21 cellular contexts compared by ENCODE assay signal in the genomic region with DNA sequence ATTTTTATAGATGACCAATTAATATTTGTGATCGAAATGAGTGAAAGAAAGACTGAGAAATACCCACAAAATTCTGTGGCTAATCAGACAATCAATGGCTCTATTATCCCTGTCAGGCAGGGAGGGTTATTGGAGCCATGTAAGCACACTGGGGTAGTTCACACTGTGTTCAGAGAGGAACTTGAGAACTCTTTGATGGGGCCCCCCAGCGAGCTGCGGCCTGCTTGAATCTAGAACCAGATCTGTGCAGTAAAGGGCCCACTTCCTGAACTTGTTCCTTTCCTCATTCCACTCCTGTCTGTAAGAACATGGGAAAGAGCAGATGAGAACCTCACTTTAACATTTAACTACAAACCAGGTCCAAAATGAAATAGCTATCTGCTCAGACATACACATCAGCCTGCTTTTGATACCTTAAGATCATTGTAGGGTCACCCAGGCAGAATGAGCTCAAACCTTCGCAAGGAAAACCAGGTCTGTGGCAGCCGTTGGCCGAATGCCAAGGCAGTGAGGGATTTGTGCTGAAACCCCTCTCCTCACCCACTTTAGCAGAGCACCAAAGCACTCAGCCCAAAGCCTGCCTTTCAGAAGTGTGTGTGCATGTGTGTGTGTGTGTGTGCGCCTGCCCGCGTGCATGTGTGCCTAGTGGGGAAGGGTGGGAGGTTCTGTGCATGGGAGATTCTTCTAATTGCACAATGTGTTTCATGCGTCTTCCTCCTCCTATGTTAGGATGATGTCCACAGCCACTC.
DNase-seq lines count a peak whose midpoint lies in the region; ATAC-seq and TF ChIP-seq lines count a peak whose summit lies in the region.
"Had no signal": no experiment of that assay in that cellular context is flagged by ENCODE, and none has a peak within 500 bp of the region (broad histone marks: within the 10 kb centered on the region; RNA-seq: fewer than 3 reads in every experiment).

No MANE protein-coding gene starts in this region.

- TF ChIP-seq POLR2A in lower leg skin (IDR thresholded peaks at IDR 0.05): no peak

- no peak overlapping the region for H3K27ac Mint-ChIP-seq in activated T-cell treated with anti-CD3 and anti-CD28 coated beads, Interleukin-2, amount 50 U/mL, for 24 hours
- H3K27ac Mint-ChIP-seq: activated B cell treated with CpG ODN at 0.5 μM for 24 hours; activated T-helper 2 cell treated with anti-CD3 and anti-CD28 coated beads, Interferon-gamma antibody, Interleukin-2, Interleukin-4, amounts not matched to agents 10 μg/mL and 5 μg/mL and 100 μg/mL, durations not matched to agents 14 hours and 24 hours and 36 hours had no signal

- H3K4me3 Mint-ChIP-seq in activated T-cell treated with anti-CD3 and anti-CD28 coated beads, Interleukin-2, amount 50 U/mL, for 24 hours: no peak overlapping the region
- H3K4me3 Mint-ChIP-seq: activated B cell treated with CpG ODN at 0.5 μM for 24 hours had no signal

- no peak for ATAC-seq in HG03196 (IDR thresholded peaks at IDR 0.05; ENCODE audit: unreplicated experiment)

- H3K4me1 ChIP-seq in HEK293 (ENCODE audit: control insufficient read depth, insufficient read depth, low read length): peaks cover 19% of the 10 kb centered on the region
- no peaks in the 10 kb centered on the region for H3K4me1 ChIP-seq in SJCRH30

- H3K27ac ChIP-seq in HEK293 (ENCODE audit: extremely low read depth, low read depth, low read length) (no peak overlapping the region), SJCRH30 (no peak overlapping the region)
- H3K27ac ChIP-seq: coronary artery, KMS-11, RWPE1, stomach, tibial nerve had no signal

- TF ChIP-seq CTCF in HEK293 (tag by site-specific recombination; IDR thresholded peaks at IDR 0.05) (no peak), lower leg skin (IDR thresholded peaks at IDR 0.05) (no peak)

- H3K27me3 ChIP-seq in SJCRH30: no peaks in the 10 kb centered on the region
- H3K27me3 ChIP-seq: stomach, tibial nerve had no signal

- 81 to 83% methylated on average over 10 of the region's 10 CpGs for WGBS in lower leg skin, 2 donors

- peaks cover 27% of the 10 kb centered on the region for H3K4me1 Mint-ChIP-seq in activated T-cell treated with anti-CD3 and anti-CD28 coated beads, Interleukin-2, amount 50 U/mL, for 24 hours (ENCODE audit: low read depth)
- H3K4me1 Mint-ChIP-seq: activated B cell treated with CpG ODN at 0.5 μM for 24 hours had no signal

- no peaks in the 10 kb centered on the region for H3K9me3 ChIP-seq in HEK293 (ENCODE audit: control insufficient read depth, insufficient read depth, low read depth, low read length)
- H3K9me3 ChIP-seq in SJCRH30 (replicated peaks): no peaks in the 10 kb centered on the region
- H3K9me3 ChIP-seq: stomach, tibial nerve had no signal

- no peaks in the 10 kb centered on the region for H3K27me3 Mint-ChIP-seq in activated T-cell treated with anti-CD3 and anti-CD28 coated beads, Interleukin-2, amount 50 U/mL, for 24 hours
- H3K27me3 Mint-ChIP-seq: activated B cell treated with CpG ODN at 0.5 μM for 24 hours; CD4-positive, alpha-beta memory T cell had no signal

- POLR2A ChIA-PET in HEK293 (lab: Yijun Ruan, JAX): no interaction called here

- H3K9me3 Mint-ChIP-seq in activated T-cell treated with anti-CD3 and anti-CD28 coated beads, Interleukin-2, amount 50 U/mL, for 24 hours: no peaks in the 10 kb centered on the region
- H3K9me3 Mint-ChIP-seq: activated B cell treated with CpG ODN at 0.5 μM for 24 hours; activated T-helper 2 cell treated with anti-CD3 and anti-CD28 coated beads, Interferon-gamma antibody, Interleukin-2, Interleukin-4, amounts not matched to agents 10 μg/mL and 5 μg/mL and 100 μg/mL, durations not matched to agents 14 hours and 24 hours and 36 hours had no signal

- intact Hi-C loops in lower leg skin (cut with DNase I; ENCODE audit: low total_unique reads): no loop called here

- no peak overlapping the region for H3K4me3 ChIP-seq in HEK293 (ENCODE audit: low read depth, low read length)
- no peak overlapping the region for H3K4me3 ChIP-seq in SJCRH30
- no peak overlapping the region for H3K4me3 ChIP-seq in lower leg skin (ENCODE audit: low read depth, poor library complexity, severe bottlenecking)
- H3K4me3 ChIP-seq: coronary artery, stomach, tibial nerve had no signal

- H3K36me3 ChIP-seq in HEK293 (ENCODE audit: control insufficient read depth in 2 of 2, insufficient read depth in 1 of 2, low read length in 2 of 2) (no peaks in the 10 kb centered on the region), SJCRH30 (no peaks in the 10 kb centered on the region)
- H3K36me3 ChIP-seq: stomach, tibial nerve had no signal

- DNase-seq in activated T-cell treated with anti-CD3 and anti-CD28 coated beads for 1 hour (ENCODE audit: low read depth) (peak; percentile 5), SJCRH30 (peak; percentile 7 to 23), lower leg skin (ENCODE audit: low spot score in 2 of 2) (peak; percentile 10 to 77), NK-92 (lab: John Stamatoyannopoulos, UW; ENCODE audit: unreplicated experiment) (no peak)
- DNase-seq in activated T-cell treated with anti-CD3 and anti-CD28 coated beads, Interleukin-2, amount 50 U/mL, for 24 hours: no peak
- DNase-seq: activated B cell treated with CpG ODN at 0.5 μM for 24 hours; DMS53; mesenchymal stem cell; NCI-H1048; NCI-H1930; NCI-H510A; stimulated activated CD4-positive, alpha-beta T cell treated with anti-CD3 and anti-CD28 coated beads, Interleukin-4, amount 100 ng/mL, for 4 hours; stomach had no signal

- CTCF ChIA-PET in HEK293 (lab: Yijun Ruan, JAX): interaction anchor here (0.7 kb wide), 1 partner anchor 578 kb away, joined by 3 read pairs; no protein-coding TSS in a partner anchor

- no peaks in the 10 kb centered on the region for H3K36me3 Mint-ChIP-seq in activated T-cell treated with anti-CD3 and anti-CD28 coated beads, Interleukin-2, amount 50 U/mL, for 24 hours (ENCODE audit: low read depth)
- H3K36me3 Mint-ChIP-seq: CD4-positive, alpha-beta memory T cell had no signal

TF ChIP-seq in HEK293, 187 proteins besides CTCF, POLR2A, EP300 and RAD21 (continues in another document):
- TF ChIP-seq, protein P1, sequence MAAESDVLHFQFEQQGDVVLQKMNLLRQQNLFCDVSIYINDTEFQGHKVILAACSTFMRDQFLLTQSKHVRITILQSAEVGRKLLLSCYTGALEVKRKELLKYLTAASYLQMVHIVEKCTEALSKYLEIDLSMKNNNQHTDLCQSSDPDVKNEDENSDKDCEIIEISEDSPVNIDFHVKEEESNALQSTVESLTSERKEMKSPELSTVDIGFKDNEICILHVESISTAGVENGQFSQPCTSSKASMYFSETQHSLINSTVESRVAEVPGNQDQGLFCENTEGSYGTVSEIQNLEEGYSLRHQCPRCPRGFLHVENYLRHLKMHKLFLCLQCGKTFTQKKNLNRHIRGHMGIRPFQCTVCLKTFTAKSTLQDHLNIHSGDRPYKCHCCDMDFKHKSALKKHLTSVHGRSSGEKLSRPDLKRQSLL (tag by site-specific recombination; IDR thresholded peaks at IDR 0.05): no peak; the same call in 1 of the 2 replicates
- TF ChIP-seq, protein P2, sequence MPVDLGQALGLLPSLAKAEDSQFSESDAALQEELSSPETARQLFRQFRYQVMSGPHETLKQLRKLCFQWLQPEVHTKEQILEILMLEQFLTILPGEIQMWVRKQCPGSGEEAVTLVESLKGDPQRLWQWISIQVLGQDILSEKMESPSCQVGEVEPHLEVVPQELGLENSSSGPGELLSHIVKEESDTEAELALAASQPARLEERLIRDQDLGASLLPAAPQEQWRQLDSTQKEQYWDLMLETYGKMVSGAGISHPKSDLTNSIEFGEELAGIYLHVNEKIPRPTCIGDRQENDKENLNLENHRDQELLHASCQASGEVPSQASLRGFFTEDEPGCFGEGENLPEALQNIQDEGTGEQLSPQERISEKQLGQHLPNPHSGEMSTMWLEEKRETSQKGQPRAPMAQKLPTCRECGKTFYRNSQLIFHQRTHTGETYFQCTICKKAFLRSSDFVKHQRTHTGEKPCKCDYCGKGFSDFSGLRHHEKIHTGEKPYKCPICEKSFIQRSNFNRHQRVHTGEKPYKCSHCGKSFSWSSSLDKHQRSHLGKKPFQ (tag by site-specific recombination; IDR thresholded peaks at IDR 0.05): peak; percentile 63; the same call in 1 of the 2 replicates
- no peak for TF ChIP-seq ZXDB (tag by site-specific recombination; IDR thresholded peaks at IDR 0.05)
- no peak for TF ChIP-seq BCL11B (tag by site-specific recombination; IDR thresholded peaks at IDR 0.05; ENCODE audit: low read depth)
- no peak for TF ChIP-seq ZBTB1 (tag by site-specific recombination; IDR thresholded peaks at IDR 0.05)
- no peak for TF ChIP-seq ZNF785 (tag by site-specific recombination; IDR thresholded peaks at IDR 0.05)
- TF ChIP-seq ZIC2 (tag by site-specific recombination; IDR thresholded peaks at IDR 0.05): peak; percentile 38
- TF ChIP-seq ZBTB17 (tag by site-specific recombination; IDR thresholded peaks at IDR 0.05): peak; percentile 12; the same call in 1 of the 2 replicates
- no peak for TF ChIP-seq ZNF560 (tag by site-specific recombination; IDR thresholded peaks at IDR 0.05; ENCODE audit: borderline replicate concordance)
- no peak for TF ChIP-seq WT1 (tag by site-specific recombination; IDR thresholded peaks at IDR 0.05)
- no peak for TF ChIP-seq ZNF629 (tag by site-specific recombination; IDR thresholded peaks at IDR 0.05)
- TF ChIP-seq KLF7 (tag by site-specific recombination; IDR thresholded peaks at IDR 0.05; ENCODE audit: borderline replicate concordance): no peak
- TF ChIP-seq ZNF549 (tag by site-specific recombination; IDR thresholded peaks at IDR 0.05): no peak
- TF ChIP-seq, protein P3, sequence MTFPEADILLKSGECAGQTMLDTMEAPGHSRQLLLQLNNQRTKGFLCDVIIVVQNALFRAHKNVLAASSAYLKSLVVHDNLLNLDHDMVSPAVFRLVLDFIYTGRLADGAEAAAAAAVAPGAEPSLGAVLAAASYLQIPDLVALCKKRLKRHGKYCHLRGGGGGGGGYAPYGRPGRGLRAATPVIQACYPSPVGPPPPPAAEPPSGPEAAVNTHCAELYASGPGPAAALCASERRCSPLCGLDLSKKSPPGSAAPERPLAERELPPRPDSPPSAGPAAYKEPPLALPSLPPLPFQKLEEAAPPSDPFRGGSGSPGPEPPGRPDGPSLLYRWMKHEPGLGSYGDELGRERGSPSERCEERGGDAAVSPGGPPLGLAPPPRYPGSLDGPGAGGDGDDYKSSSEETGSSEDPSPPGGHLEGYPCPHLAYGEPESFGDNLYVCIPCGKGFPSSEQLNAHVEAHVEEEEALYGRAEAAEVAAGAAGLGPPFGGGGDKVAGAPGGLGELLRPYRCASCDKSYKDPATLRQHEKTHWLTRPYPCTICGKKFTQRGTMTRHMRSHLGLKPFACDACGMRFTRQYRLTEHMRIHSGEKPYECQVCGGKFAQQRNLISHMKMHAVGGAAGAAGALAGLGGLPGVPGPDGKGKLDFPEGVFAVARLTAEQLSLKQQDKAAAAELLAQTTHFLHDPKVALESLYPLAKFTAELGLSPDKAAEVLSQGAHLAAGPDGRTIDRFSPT (tag by site-specific recombination; IDR thresholded peaks at IDR 0.05): no peak
- TF ChIP-seq ZNF837 (tag by site-specific recombination; IDR thresholded peaks at IDR 0.05): no peak
- TF ChIP-seq ZBTB21 (tag by site-specific recombination; IDR thresholded peaks at IDR 0.05): no peak

Comparison
In these comparisons a context has a peak if more than half of its experiments do, and no peak if none do; other contexts are left out.
1. DNase-seq: peak in activated T-cell treated with anti-CD3 and anti-CD28 coated beads for 1 hour (single experiment), SJCRH30 (2 of 2) and lower leg skin (2 of 2); none in activated T-cell treated with anti-CD3 and anti-CD28 coated beads, Interleukin-2, amount 50 U/mL, for 24 hours (single experiment) and NK-92 (single experiment).